In the genomic region with DNA sequence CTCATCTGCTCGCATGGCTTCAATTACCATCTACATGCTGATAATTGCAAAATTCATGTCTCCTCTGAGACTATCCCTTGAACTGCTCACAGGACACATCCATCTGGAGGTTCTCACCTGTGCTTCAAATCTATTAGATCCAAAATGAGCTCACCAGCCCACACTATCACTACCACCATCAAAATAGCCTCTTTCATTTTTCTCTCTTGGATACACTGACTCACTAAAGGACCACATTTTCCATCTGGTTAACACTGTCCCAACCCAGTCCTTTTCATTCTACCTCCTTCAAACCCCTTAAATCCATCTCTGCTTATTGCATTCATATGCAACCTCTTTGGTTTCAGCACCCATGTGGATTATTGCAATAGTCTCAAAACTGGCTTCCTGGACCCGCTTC, we compare ENCODE assay signal across 22 cellular contexts.
"Had no signal": no experiment of that assay in that cellular context is flagged by ENCODE, and none has a peak within 500 bp of the region (broad histone marks: within the 10 kb centered on the region; RNA-seq: fewer than 3 reads in every experiment).

No MANE protein-coding gene starts in this region.

- ATAC-seq: effector memory CD8-positive, alpha-beta T cell; gastroesophageal sphincter; mucosa of descending colon; right cardiac atrium; T-cell had no signal

- H3K4me1 Mint-ChIP-seq: nephron had no signal

- H3K27me3 Mint-ChIP-seq: T-cell had no signal

- DNase-seq: activated CD4-positive, alpha-beta T cell treated with anti-CD3 and anti-CD28 coated beads, Interleukin-2, amount 50 U/mL, for 1 hour; activated CD8-positive, alpha-beta memory T cell treated with anti-CD3 and anti-CD28 coated beads, Interleukin-2, amount 50 U/mL, for 4 hours; activated effector memory CD4-positive, alpha-beta T cell treated with Interleukin-2 at 50 U/mL for 16 hours; activated naive CD4-positive, alpha-beta T cell treated with Interleukin-2 at 50 U/mL for 16 hours; activated T-cell treated with anti-CD3 and anti-CD28 coated beads, Interleukin-2, amount 50 U/mL, for 1 hour; adrenal gland; brain microvascular endothelial cell; dorsolateral prefrontal cortex; effector memory CD8-positive, alpha-beta T cell; erythroblast; islet precursor cell; left ventricle myocardium inferior; mucosa of descending colon; posterior cingulate gyrus; right cardiac atrium; stimulated activated CD4-positive, alpha-beta T cell treated with anti-CD3 and anti-CD28 coated beads, Interleukin-15, amount 100 ng/mL, for 24 hours; stimulated activated CD4-positive, alpha-beta T cell treated with anti-CD3 and anti-CD28 coated beads, Interleukin-2, amount 100 ng/mL, for 24 hours; stimulated activated naive CD4-positive, alpha-beta T cell; T-cell; trophoblast cell had no signal

- H3K4me3 Mint-ChIP-seq: effector memory CD8-positive, alpha-beta T cell; nephron; T-cell had no signal

- H3K27ac Mint-ChIP-seq: effector memory CD8-positive, alpha-beta T cell; nephron; T-cell had no signal
